Comparison of ENCODE assay signal across 8 cellular contexts in the genomic region with DNA sequence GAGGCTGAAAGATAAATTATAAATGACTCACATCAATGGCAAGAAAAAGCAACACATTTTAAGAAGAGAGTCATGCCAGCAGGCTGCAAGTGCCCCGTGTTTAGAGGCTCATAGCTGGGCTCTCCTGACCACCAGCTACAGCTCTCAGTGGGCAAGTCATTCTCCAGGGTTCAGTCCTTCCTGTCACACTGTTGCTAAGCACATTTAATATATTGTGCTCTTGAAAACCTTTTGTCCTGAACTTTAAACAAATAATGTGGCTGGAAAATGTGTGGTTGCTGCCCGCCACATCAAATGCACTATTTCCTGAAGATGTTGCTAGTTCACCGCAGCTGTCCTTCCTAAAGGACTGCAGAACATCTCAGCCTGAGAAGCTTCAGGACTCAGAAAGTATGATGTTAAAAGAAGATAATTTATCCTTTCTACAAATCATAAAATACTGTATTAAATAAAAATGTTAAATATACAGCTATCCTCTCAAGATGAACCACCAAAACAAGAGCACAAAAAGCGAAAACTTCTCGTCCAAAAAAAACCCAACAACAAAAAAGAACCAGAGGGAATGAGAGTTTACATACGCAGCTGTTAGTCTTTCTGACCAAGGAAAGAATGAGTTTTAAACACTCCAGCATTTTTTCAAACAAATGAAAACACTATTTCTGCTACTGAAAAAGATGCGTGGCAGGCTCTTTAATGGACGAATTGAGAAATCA. TPM values are rescaled to one million over a fixed set of nuclear protein-coding genes. Genes with fewer than 3 reads are reported as not detected.
A peak's percentile ranks its signal among the peaks of the same experiment; 100 is the strongest.
DNase-seq lines count a peak whose midpoint lies in the region; ATAC-seq and TF ChIP-seq lines count a peak whose summit lies in the region.

No MANE protein-coding gene starts in this region.

- H4K20me1 ChIP-seq in DOHH2 (ENCODE audit: control insufficient read depth, insufficient read depth, low read depth, low read length): no peaks in the 10 kb centered on the region

- no peaks in the 10 kb centered on the region for H3K27me3 Mint-ChIP-seq in dendritic cell treated with granulocyte-macrophage colony-stimulating factor and Interleukin-4, amounts not matched to agents 40 ng/mL and 50 ng/mL, for 4 days

- H3K4me3 ChIP-seq in DOHH2 (ENCODE audit: low read length) (peak overlapping the region; percentile 81), mucosa of stomach (ENCODE audit: low read length) (peak overlapping the region; percentile 53), tibial nerve (peak overlapping the region; percentile 81 to 100 (median 90))

- H3K79me2 ChIP-seq in DOHH2 (ENCODE audit: control insufficient read depth, low read length): no peaks in the 10 kb centered on the region

- no peak for TF ChIP-seq EP300 in tibial nerve (IDR thresholded peaks at IDR 0.05)

- H3K27me3 ChIP-seq in DOHH2 (ENCODE audit: control insufficient read depth, low read length) (no peaks in the 10 kb centered on the region), mucosa of stomach (ENCODE audit: control insufficient read depth, insufficient read depth, low read length) (no peaks in the 10 kb centered on the region), tibial nerve (no peaks in the 10 kb centered on the region)

- peaks cover 14% of the 10 kb centered on the region for H3K9me3 Mint-ChIP-seq in dendritic cell treated with granulocyte-macrophage colony-stimulating factor and Interleukin-4, amounts not matched to agents 40 ng/mL and 50 ng/mL, for 4 days

- ATAC-seq in GM19463 (IDR thresholded peaks at IDR 0.05; ENCODE audit: unreplicated experiment): peak; percentile 31

- H3K27ac ChIP-seq in DOHH2 (ENCODE audit: low read depth, low read length): peak overlapping the region; percentile 5; the same call in 1 of the 2 replicates
- peak overlapping the region in 3 of 4 donors; percentile 92 to 97 (median 94) for H3K27ac ChIP-seq in tibial nerve

- H3K9me3 ChIP-seq in DOHH2 (ENCODE audit: control insufficient read depth, insufficient read depth, low read length) (no peaks in the 10 kb centered on the region), mucosa of stomach (ENCODE audit: control insufficient read depth, low read length) (no peaks in the 10 kb centered on the region), tibial nerve (no peaks in the 10 kb centered on the region)

- H3K36me3 ChIP-seq in DOHH2 (ENCODE audit: control insufficient read depth, low read length): peaks cover 30% of the 10 kb centered on the region
- peaks cover 7% of the 10 kb centered on the region for H3K36me3 ChIP-seq in mucosa of stomach (ENCODE audit: control insufficient read depth, insufficient read depth, low read length)
- H3K36me3 ChIP-seq in tibial nerve: peaks cover 0 to 38% (median 4%) of the 10 kb centered on the region in 3 donors

- DNase-seq in HK-2 (ENCODE audit: unreplicated experiment) (peak; percentile 5), T-helper 9 cell (peak; percentile 16), tibial nerve (ENCODE audit: low spot score in 2 of 2) (no peak), 8988T (no peak)

- TF ChIP-seq CTCF in DOHH2 (IDR thresholded peaks at IDR 0.05; ENCODE audit: low read depth, low read length, poor library complexity, severe bottlenecking) (no peak), tibial nerve (IDR thresholded peaks at IDR 0.05) (no peak)

- peaks cover 9% of the 10 kb centered on the region for H3F3A ChIP-seq in DOHH2 (ENCODE audit: control insufficient read depth, insufficient read depth)

- H3K9ac ChIP-seq in mucosa of stomach (ENCODE audit: low read length): peak overlapping the region; percentile 74

- intact Hi-C loops in dendritic cell treated with granulocyte-macrophage colony-stimulating factor and Interleukin-4, amounts not matched to agents 40 ng/mL and 50 ng/mL, for 4 days (cut with micrococcal nuclease): loop anchor here (5.0 kb wide), 1 partner anchor 446 kb away; the partner anchor contains the start of gene SELENOS

- peak overlapping the region; percentile 70 for H3K4me2 ChIP-seq in DOHH2 (ENCODE audit: low read length)

- peak overlapping the region; percentile 79 for H3K4me3 Mint-ChIP-seq in dendritic cell treated with granulocyte-macrophage colony-stimulating factor and Interleukin-4, amounts not matched to agents 40 ng/mL and 50 ng/mL, for 4 days

- H3K36me3 Mint-ChIP-seq in dendritic cell treated with granulocyte-macrophage colony-stimulating factor and Interleukin-4, amounts not matched to agents 40 ng/mL and 50 ng/mL, for 4 days (ENCODE audit: low read depth): peaks cover 35% of the 10 kb centered on the region

- TF ChIP-seq POLR2A in tibial nerve (IDR thresholded peaks at IDR 0.05): no peak

- WGBS in tibial nerve, 2 donors: 10% methylated on average over 8 of the region's 8 CpGs

- H3K4me1 Mint-ChIP-seq in dendritic cell treated with granulocyte-macrophage colony-stimulating factor and Interleukin-4, amounts not matched to agents 40 ng/mL and 50 ng/mL, for 4 days (ENCODE audit: low read depth): peaks cover 9% of the 10 kb centered on the region

- peak overlapping the region; percentile 80 for H3K27ac Mint-ChIP-seq in dendritic cell treated with granulocyte-macrophage colony-stimulating factor and Interleukin-4, amounts not matched to agents 40 ng/mL and 50 ng/mL, for 4 days

- no peaks in the 10 kb centered on the region for H3K9me2 ChIP-seq in DOHH2 (replicated peaks; ENCODE audit: control insufficient read depth, low read length)

- H3K4me1 ChIP-seq in DOHH2 (ENCODE audit: control insufficient read depth, low read length) (peaks cover 15% of the 10 kb centered on the region), mucosa of stomach (ENCODE audit: control insufficient read depth, insufficient read depth, low read length) (peaks cover 12% of the 10 kb centered on the region), tibial nerve (peaks cover 0 to 14% (median 4%) of the 10 kb centered on the region in 4 donors)

RNA-seq across cellular contexts. Expression of gene TARS3, which starts 1.0 kb away (rescaled TPM):
- 10 to 100 TPM; 33.9 to 43.7 (median 36.4) TPM for total RNA-seq in tibial nerve

Comparison
In these comparisons a context has a peak if more than half of its experiments do, and no peak if none do; other contexts are left out.
1. DNase-seq: peak in HK-2 (single experiment) and T-helper 9 cell (single experiment); none in tibial nerve (0 of 2) and 8988T (single experiment).
2. Peak in every context shown above with its lines, with median percentiles within 50 percentile points of each other: H3K4me3 ChIP-seq.